17 cellular contexts compared by ENCODE assay signal in genomic region chr6:151002562-151002961, GRCh38.
DNase-seq lines count a peak whose midpoint lies in the region; ATAC-seq and TF ChIP-seq lines count a peak whose summit lies in the region.
"Had no signal": no experiment of that assay in that cellular context is flagged by ENCODE, and none has a peak within 500 bp of the region (broad histone marks: within the 10 kb centered on the region; RNA-seq: fewer than 3 reads in every experiment).

No MANE protein-coding gene starts in this region.

- 65% methylated on average over 5 of the region's 13 CpGs; no CpG with 5 or more reads in 1 of the 2 experiments for WGBS in IMR-90 (ENCODE audit: extremely low coverage in 2 of 2, insufficient read length in 1 of 2), 2 experiments

- no peak overlapping the region for H3K9ac ChIP-seq in IMR-90 (ENCODE audit: low read depth, low read length)
- no peak overlapping the region for H3K9ac ChIP-seq in SK-N-MC (ENCODE audit: insufficient read length)
- no peak overlapping the region for H3K9ac ChIP-seq in neural cell (ENCODE audit: low read length)
- H3K9ac ChIP-seq: SK-N-SH had no signal

- CTCF ChIA-PET in IMR-90 (lab: Yijun Ruan, JAX), result no interaction called here
- CTCF ChIA-PET in CD8-positive, alpha-beta T cell (lab: Charles Lee), result interaction anchor here (1.3 to 1.9 kb wide), 2 partner anchors 13 to 322 kb away, joined by 5 to 7 read pairs; no protein-coding TSS in a partner anchor

- H3F3A ChIP-seq in neural cell (ENCODE audit: insufficient read depth, low read length, poor library complexity, severe bottlenecking), result no peaks in the 10 kb centered on the region

- BruUV-seq in IMR-90 (replicated peaks; lab: Mats Ljungman, UMichigan), result no TSS peak

- no peak overlapping the region for H3K4me2 ChIP-seq in IMR-90 (ENCODE audit: low read depth, low read length)
- no peak overlapping the region for H3K4me2 ChIP-seq in neural cell (ENCODE audit: low read length)
- H3K4me2 ChIP-seq: SK-N-SH had no signal

- TF ChIP-seq CTCF in IMR-90 (conservative IDR thresholded peaks at IDR 0.05; ENCODE audit: low read depth, low read length) (no peak), fibroblast of mammary gland (conservative IDR thresholded peaks at IDR 0.05; ENCODE audit: control insufficient read depth, insufficient read depth, low read depth, low read length) (no peak), neural cell (IDR thresholded peaks at IDR 0.05; ENCODE audit: poor library complexity, severe bottlenecking) (no peak)
- TF ChIP-seq CTCF in CD8-positive, alpha-beta T cell (IDR thresholded peaks at IDR 0.05), result no peak

- H4K20me1 ChIP-seq in IMR-90 (ENCODE audit: insufficient read depth, low read length) (no peaks in the 10 kb centered on the region), neural cell (ENCODE audit: insufficient read depth) (no peaks in the 10 kb centered on the region)

- H3K27ac Mint-ChIP-seq in CD8-positive, alpha-beta T cell, result no peak overlapping the region

- H4K8ac ChIP-seq in IMR-90 (ENCODE audit: low read depth in 2 of 2, low read length in 2 of 2), result no peak overlapping the region

- H3K36me3 Mint-ChIP-seq in CD8-positive, alpha-beta T cell, result peaks cover 2% of the 10 kb centered on the region
- H3K36me3 Mint-ChIP-seq: CD14-positive monocyte had no signal

- in situ Hi-C loops in IMR-90 (cut with MboI; ENCODE audit: low sequenced_read_pairs), result no loop called here

- H3K36me3 ChIP-seq in IMR-90 (ENCODE audit: control insufficient read depth, insufficient read depth, low read length), result peaks cover 4% of the 10 kb centered on the region
- H3K36me3 ChIP-seq in SK-N-MC (ENCODE audit: insufficient read depth, low read length), result no peaks in the 10 kb centered on the region
- H3K36me3 ChIP-seq in neural cell (ENCODE audit: insufficient read depth, low read length), result no peaks in the 10 kb centered on the region
- H3K36me3 ChIP-seq in CD8-positive, alpha-beta T cell (ENCODE audit: insufficient read depth, low read length), result no peaks in the 10 kb centered on the region

- peaks cover 19% of the 10 kb centered on the region; the same call in 1 of the 2 replicates for H3K9me1 ChIP-seq in IMR-90 (ENCODE audit: insufficient read depth, low read length)

- peak; percentile 31; the same call in 1 of the 2 replicates for ATAC-seq in IMR-90 (ENCODE audit: low read depth)
- no peak for ATAC-seq in CD8-positive, alpha-beta T cell

- peak overlapping the region; percentile 36 for H2BK5ac ChIP-seq in IMR-90 (ENCODE audit: low read depth, low read length, poor library complexity, severe bottlenecking)

- intact Hi-C loops in IMR-90 (cut with micrococcal nuclease), result no loop called here
- intact Hi-C loops in CD8-positive, alpha-beta T cell (cut with DNase I, micrococcal nuclease), result no loop called here

- H3K9me3 ChIP-seq in IMR-90 (ENCODE audit: control insufficient read depth, insufficient read depth, low read length), result no peaks in the 10 kb centered on the region
- no peaks in the 10 kb centered on the region for H3K9me3 ChIP-seq in SK-N-MC (ENCODE audit: low read depth, low read length)
- H3K9me3 ChIP-seq in neural cell (ENCODE audit: low read length), result no peaks in the 10 kb centered on the region
- no peaks in the 10 kb centered on the region for H3K9me3 ChIP-seq in CD8-positive, alpha-beta T cell (ENCODE audit: low read length)
- H3K9me3 ChIP-seq: Caco-2, SK-N-SH had no signal

- DNase-seq in IMR-90, result peak; percentile 78
- DNase-seq in SK-N-MC (ENCODE audit: low read depth, low spot score), result peak; percentile 86
- DNase-seq in fibroblast of mammary gland (ENCODE audit: low read depth), result peak; percentile 71
- no peak for DNase-seq in CD8-positive, alpha-beta T cell
- no peak for DNase-seq in COLO668 (lab: John Stamatoyannopoulos, UW; ENCODE audit: unreplicated experiment)
- DNase-seq in DMS53 (lab: John Stamatoyannopoulos, UW), result no peak
- DNase-seq: ACHN, AML-193, Caco-2, H7, NCI-H1092, NCI-H510A treated with DMSO at 0.1 percent for 48 hours, Right ventricle myocardium superior, SK-N-SH had no signal

- H3K4me1 Mint-ChIP-seq in CD8-positive, alpha-beta T cell (ENCODE audit: low read depth), result peaks cover 24% of the 10 kb centered on the region

- no peak overlapping the region for H3K56ac ChIP-seq in IMR-90 (ENCODE audit: extremely low read depth, insufficient read depth, low read length)

- no peaks in the 10 kb centered on the region for H3K9me3 Mint-ChIP-seq in CD8-positive, alpha-beta T cell

- H3K27ac ChIP-seq in IMR-90 (ENCODE audit: insufficient read depth, low read length) (peak overlapping the region; percentile 30; the same call in 1 of the 2 replicates), SK-N-MC (peak overlapping the region; percentile 88), neural cell (ENCODE audit: low read length) (peak overlapping the region; percentile 34)
- no peak overlapping the region for H3K27ac ChIP-seq in CD8-positive, alpha-beta T cell (ENCODE audit: low read depth, low read length)
- H3K27ac ChIP-seq: HL-60 had no signal

- H3K4ac ChIP-seq in IMR-90 (ENCODE audit: low read depth, low read length), result no peak overlapping the region

- no peaks in the 10 kb centered on the region for H3K9me2 ChIP-seq in neural cell (ENCODE audit: insufficient read depth, low read length)
- H3K9me2 ChIP-seq: SK-N-SH had no signal

- no peak overlapping the region for H3K18ac ChIP-seq in IMR-90 (ENCODE audit: low read depth, low read length)

- H2BK15ac ChIP-seq in IMR-90 (ENCODE audit: low read depth, low read length), result no peak overlapping the region

- TF ChIP-seq RAD21 in IMR-90 (IDR thresholded peaks at IDR 0.05; ENCODE audit: low read length), result no peak
- no peak for TF ChIP-seq RAD21 in neural cell (conservative IDR thresholded peaks at IDR 0.05)

- H2AK9ac ChIP-seq in IMR-90 (replicated peaks; ENCODE audit: low read depth, low read length, poor library complexity), result peak overlapping the region; percentile 30

- H4K5ac ChIP-seq in IMR-90 (ENCODE audit: low read depth, low read length), result peak overlapping the region; percentile 19; the same call in 1 of the 2 replicates

- H3K4me3 Mint-ChIP-seq in CD8-positive, alpha-beta T cell, result no peak overlapping the region
- H3K4me3 Mint-ChIP-seq: CD14-positive monocyte had no signal

- H3K27me3 ChIP-seq in IMR-90 (ENCODE audit: control insufficient read depth, insufficient read depth, low read length) (no peaks in the 10 kb centered on the region), neural cell (ENCODE audit: insufficient read depth, low read depth, low read length) (no peaks in the 10 kb centered on the region)
- H3K27me3 ChIP-seq in CD8-positive, alpha-beta T cell (ENCODE audit: insufficient read depth, low read length), result no peaks in the 10 kb centered on the region

- H3K23ac ChIP-seq in IMR-90 (ENCODE audit: low read depth, low read length), result no peak overlapping the region

- H3K4me1 ChIP-seq in IMR-90 (ENCODE audit: control insufficient read depth, insufficient read depth, low read length), result peaks cover 29% of the 10 kb centered on the region
- no peaks in the 10 kb centered on the region for H3K4me1 ChIP-seq in CD8-positive, alpha-beta T cell (ENCODE audit: insufficient read depth, low read length)
- H3K4me1 ChIP-seq: Caco-2 had no signal

- TF ChIP-seq EP300 in neural cell (conservative IDR thresholded peaks at IDR 0.05; ENCODE audit: poor library complexity, severe bottlenecking), result no peak

- no peak for TF ChIP-seq POLR2A in IMR-90 (IDR thresholded peaks at IDR 0.05; ENCODE audit: low read depth, low read length)

- no peak overlapping the region for H2BK20ac ChIP-seq in IMR-90 (ENCODE audit: low read depth, low read length)

- no peak overlapping the region; the same call in 1 of the 2 replicates for H4K91ac ChIP-seq in IMR-90 (ENCODE audit: insufficient read depth, low read depth, low read length)

- H3K14ac ChIP-seq in IMR-90 (replicated peaks; ENCODE audit: low read depth, low read length), result no peak overlapping the region

- dilution Hi-C loops in IMR-90 (cut with HindIII; ENCODE audit: low sequenced_read_pairs, unreplicated experiment), result no loop called here

- no peaks in the 10 kb centered on the region for H3K79me2 ChIP-seq in neural cell (replicated peaks; ENCODE audit: insufficient read depth, low read length)

- H2AK5ac ChIP-seq in IMR-90 (ENCODE audit: low read depth, low read length), result 0 out of 2 replicates have a peak overlapping the region, but pooled peaks have one; percentile 5

- H3K79me1 ChIP-seq in IMR-90 (ENCODE audit: low read depth in 1 of 2, low read length in 2 of 2), result peaks cover 22 to 54% of the 10 kb centered on the region in 2 experiments

- H3K4me3 ChIP-seq in IMR-90 (ENCODE audit: insufficient read depth, low read depth, low read length), result no peak overlapping the region
- H3K4me3 ChIP-seq in SK-N-MC, result peak overlapping the region; percentile 34; the same call in 1 of the 2 replicates
- no peak overlapping the region for H3K4me3 ChIP-seq in fibroblast of mammary gland (ENCODE audit: control insufficient read depth, low read depth, low read length)
- H3K4me3 ChIP-seq in neural cell (ENCODE audit: low read length), result no peak overlapping the region
- H3K4me3 ChIP-seq in CD8-positive, alpha-beta T cell (ENCODE audit: low read depth, low read length), result no peak overlapping the region

- no peaks in the 10 kb centered on the region for H3K27me3 Mint-ChIP-seq in CD8-positive, alpha-beta T cell (ENCODE audit: low read depth)

- no peak overlapping the region for H2BK120ac ChIP-seq in IMR-90 (ENCODE audit: low read depth, low read length)

- H2AFZ ChIP-seq in IMR-90 (replicated peaks; ENCODE audit: low read length, poor library complexity), result no peak overlapping the region
- H2AFZ ChIP-seq in neural cell (ENCODE audit: low read depth, low read length), result no peak overlapping the region

- POLR2A ChIA-PET in IMR-90 (lab: Charles Lee; ENCODE audit: unreplicated experiment), result no interaction called here
- POLR2A ChIA-PET in CD8-positive, alpha-beta T cell (lab: Charles Lee), result no interaction called here

TF ChIP-seq in IMR-90, 13 proteins besides CTCF, POLR2A, EP300 and RAD21 (continues in another document):
- no peak for TF ChIP-seq NFE2L2 (IDR thresholded peaks at IDR 0.05; ENCODE audit: low read depth, low read length)

TF ChIP-seq in neural cell, 6 proteins besides CTCF, POLR2A, EP300 and RAD21 (continues in another document):
- no peak for TF ChIP-seq SMC3 (conservative IDR thresholded peaks at IDR 0.05; ENCODE audit: poor library complexity)
- no peak for TF ChIP-seq EZH2 (IDR thresholded peaks at IDR 0.05; ENCODE audit: borderline replicate concordance, insufficient read depth, low read length, poor library complexity, severe bottlenecking)
- TF ChIP-seq MXI1 (conservative IDR thresholded peaks at IDR 0.05; ENCODE audit: poor library complexity, severe bottlenecking), result no peak
- no peak for TF ChIP-seq POLR2AphosphoS5 (IDR thresholded peaks at IDR 0.05)
- no peak for TF ChIP-seq TAF1 (IDR thresholded peaks at IDR 0.05; ENCODE audit: low read depth)

Comparison
In these comparisons a context has a peak if more than half of its experiments do, and no peak if none do; other contexts are left out.
1. DNase-seq: peak in IMR-90 (single experiment), SK-N-MC (single experiment) and fibroblast of mammary gland (single experiment); none in CD8-positive, alpha-beta T cell (0 of 7), COLO668 (single experiment) and DMS53 (single experiment).